8 cellular contexts compared by ENCODE assay signal in the genomic region with DNA sequence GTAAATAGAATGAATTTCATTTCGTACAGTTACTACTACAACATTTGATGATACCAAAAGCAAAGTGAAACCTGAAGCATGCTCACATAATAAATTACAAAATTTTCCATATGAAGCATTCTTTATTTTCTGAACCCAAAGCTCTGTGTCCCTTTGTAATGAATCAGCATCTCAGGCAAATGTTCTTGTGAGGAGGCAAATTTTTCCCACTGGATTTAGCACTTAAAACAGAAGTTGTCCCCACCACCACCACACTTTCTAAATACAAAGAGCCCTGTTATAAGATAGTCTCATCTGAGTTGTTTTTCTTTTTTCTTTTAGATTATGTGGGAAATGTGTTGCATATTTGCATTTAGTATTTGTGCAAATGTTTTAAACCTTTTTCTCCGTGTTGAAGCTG.
A peak's percentile ranks its signal among the peaks of the same experiment; 100 is the strongest.
DNase-seq lines count a peak whose midpoint lies in the region; ATAC-seq and TF ChIP-seq lines count a peak whose summit lies in the region.

No MANE protein-coding gene starts in this region.

- H3K9ac ChIP-seq in H9 (ENCODE audit: extremely low read depth, insufficient read length, low read length), result peak overlapping the region; percentile 58

- peaks cover 5 to 10% of the 10 kb centered on the region in 2 experiments; a peak in 4 of 5 replicates for H3K9me3 Mint-ChIP-seq in H9
- no peaks in the 10 kb centered on the region for H3K9me3 Mint-ChIP-seq in activated naive CD8-positive, alpha-beta T cell (ENCODE audit: low read depth)
- H3K9me3 Mint-ChIP-seq in stimulated activated naive CD8-positive, alpha-beta T cell treated with anti-CD3 and anti-CD28 coated beads, Interleukin-15, amount 100 ng/mL, for 72 hours, result no peaks in the 10 kb centered on the region

- no peak for ATAC-seq in stimulated activated naive CD8-positive, alpha-beta T cell treated with anti-CD3 and anti-CD28 coated beads, Interleukin-15, amount 100 ng/mL, for 72 hours
- no peak for ATAC-seq in GM19452 (IDR thresholded peaks at IDR 0.05; ENCODE audit: unreplicated experiment)

- H4K20me1 ChIP-seq in H9 (ENCODE audit: control insufficient read depth, insufficient read depth, insufficient read length), result no peaks in the 10 kb centered on the region

- H4K5ac ChIP-seq in H9 (ENCODE audit: insufficient read length, low read depth, low read length), result no peak overlapping the region

- no peaks in the 10 kb centered on the region for H3K79me2 ChIP-seq in H9 (ENCODE audit: insufficient read depth, low read length)

- no peaks in the 10 kb centered on the region for H3K23me2 ChIP-seq in H9 (ENCODE audit: insufficient read length, low read depth, low read length, poor library complexity, severe bottlenecking)

- H3K18ac ChIP-seq in H9 (ENCODE audit: insufficient read length, low read depth, low read length), result no peak overlapping the region

- H3K27me3 ChIP-seq in BJ (ENCODE audit: control insufficient read depth, insufficient read depth, low read length), result no peaks in the 10 kb centered on the region
- H3K27me3 ChIP-seq in H9 (ENCODE audit: insufficient read depth, low read length), result no peaks in the 10 kb centered on the region

- H4K8ac ChIP-seq in H9 (replicated peaks; ENCODE audit: insufficient read length, low read depth, low read length), result no peak overlapping the region

- H3K4me2 ChIP-seq in H9 (ENCODE audit: insufficient read depth, insufficient read length, low read length), result peak overlapping the region; percentile 22

- no peak overlapping the region for H2BK120ac ChIP-seq in H9 (ENCODE audit: low read depth, low read length, poor library complexity, severe bottlenecking)

- no peaks in the 10 kb centered on the region for H3K27me3 Mint-ChIP-seq in H9 (ENCODE audit: low read depth)
- H3K27me3 Mint-ChIP-seq in activated naive CD8-positive, alpha-beta T cell, result no peaks in the 10 kb centered on the region
- H3K27me3 Mint-ChIP-seq in stimulated activated naive CD8-positive, alpha-beta T cell treated with anti-CD3 and anti-CD28 coated beads, Interleukin-15, amount 100 ng/mL, for 72 hours, result peaks cover 10% of the 10 kb centered on the region

- H3K79me1 ChIP-seq in H9 (ENCODE audit: insufficient read depth, low read depth, low read length, poor library complexity, severe bottlenecking), result no peaks in the 10 kb centered on the region

- TF ChIP-seq CTCF in BJ (IDR thresholded peaks at IDR 0.05; ENCODE audit: insufficient read depth, low read depth, low read length) (no peak), H9 (conservative IDR thresholded peaks at IDR 0.05) (no peak)

- H2BK12ac ChIP-seq in H9 (ENCODE audit: insufficient read length, low read depth, low read length), result no peak overlapping the region

- no peaks in the 10 kb centered on the region for H3K4me1 ChIP-seq in H9 (ENCODE audit: insufficient read depth, low read length)

- DNase-seq in BJ (ENCODE audit: low read depth), result no peak
- DNase-seq in H9, result no peak
- peak; percentile 64 for DNase-seq in inferior parietal cortex (ENCODE audit: extremely low spot score)
- no peak for DNase-seq in stimulated activated naive CD8-positive, alpha-beta T cell treated with anti-CD3 and anti-CD28 coated beads, Interleukin-15, amount 100 ng/mL, for 72 hours
- no peak for DNase-seq in DMS114 treated with DMSO at 0.1 percent for 48 hours (lab: John Stamatoyannopoulos, UW; ENCODE audit: unreplicated experiment)
- no peak for DNase-seq in AG08395 (ENCODE audit: low spot score)

- H2AK5ac ChIP-seq in H9 (ENCODE audit: insufficient read length, low read length), result no peak overlapping the region

- no peak overlapping the region for H2BK5ac ChIP-seq in H9 (ENCODE audit: insufficient read length, low read length)

- H3K14ac ChIP-seq in H9 (ENCODE audit: insufficient read depth, low read length), result no peak overlapping the region

- no peak overlapping the region for H3K27ac ChIP-seq in H9 (ENCODE audit: insufficient read length, low read depth, low read length)

- peak overlapping the region; percentile 55 to 95 (median 94); a peak in 5 of 7 replicates for H3K27ac Mint-ChIP-seq in H9
- H3K27ac Mint-ChIP-seq in activated naive CD8-positive, alpha-beta T cell, result peak overlapping the region; percentile 74
- peak overlapping the region; percentile 81 to 96 for H3K27ac Mint-ChIP-seq in stimulated activated naive CD8-positive, alpha-beta T cell treated with anti-CD3 and anti-CD28 coated beads, Interleukin-15, amount 100 ng/mL, for 72 hours

- no peak overlapping the region for H3K4ac ChIP-seq in H9 (ENCODE audit: low read depth, low read length)

- peaks cover 0 to 6% (median 0%) of the 10 kb centered on the region in 3 experiments; a peak in 3 of 7 replicates for H3K36me3 Mint-ChIP-seq in H9 (ENCODE audit: insufficient read depth in 1 of 3, low read depth in 3 of 3)
- H3K36me3 Mint-ChIP-seq in activated naive CD8-positive, alpha-beta T cell, result no peaks in the 10 kb centered on the region

- no peak overlapping the region for H4K91ac ChIP-seq in H9 (ENCODE audit: insufficient read length, low read depth, low read length)

- WGBS in H9 (ENCODE audit: extremely low coverage, insufficient read length, low lambda C conversion rate), result no CpG with 5 or more reads among the region's 2 CpGs

- H3K9me3 ChIP-seq in H9 (ENCODE audit: control insufficient read depth, low read depth, low read length), result no peaks in the 10 kb centered on the region

- no peak overlapping the region for H2BK15ac ChIP-seq in H9 (ENCODE audit: low read depth, low read length)

- no peaks in the 10 kb centered on the region for H3K36me3 ChIP-seq in BJ (ENCODE audit: control insufficient read depth, insufficient read depth, low read length)

- peak overlapping the region; percentile 82 for H3T11ph ChIP-seq in H9 (ENCODE audit: low read length)

- CTCF ChIA-PET in BJ (lab: Yijun Ruan, JAX), result interaction anchor here (0.5 to 2.1 kb wide), 12 partner anchors 10 to 767 kb away, joined by 3 to 8 read pairs (median 4); partner anchors contain the start of gene BDH2

- no peak overlapping the region for H3K23ac ChIP-seq in H9 (ENCODE audit: insufficient read length, low read depth, low read length)

- peaks cover 11 to 16% of the 10 kb centered on the region in 2 experiments for H3K4me1 Mint-ChIP-seq in H9
- H3K4me1 Mint-ChIP-seq in activated naive CD8-positive, alpha-beta T cell (ENCODE audit: low read depth), result peaks cover 6% of the 10 kb centered on the region
- H3K4me1 Mint-ChIP-seq in stimulated activated naive CD8-positive, alpha-beta T cell treated with anti-CD3 and anti-CD28 coated beads, Interleukin-15, amount 100 ng/mL, for 72 hours, result peaks cover 10% of the 10 kb centered on the region

- H3K4me3 ChIP-seq in BJ (ENCODE audit: low read depth, low read length), result peak overlapping the region; percentile 51

- H3K4me3 Mint-ChIP-seq in H9, result peak overlapping the region; percentile 76 to 84
- peak overlapping the region; percentile 89 for H3K4me3 Mint-ChIP-seq in activated naive CD8-positive, alpha-beta T cell
- H3K4me3 Mint-ChIP-seq in stimulated activated naive CD8-positive, alpha-beta T cell treated with anti-CD3 and anti-CD28 coated beads, Interleukin-15, amount 100 ng/mL, for 72 hours, result peak overlapping the region; percentile 91 to 92

- POLR2A ChIA-PET in BJ (lab: Charles Lee), result interaction anchor here (0.6 kb wide), 1 partner anchor 86 kb away, joined by 7 read pairs; no protein-coding TSS in a partner anchor

- no peak overlapping the region for H2BK20ac ChIP-seq in H9 (ENCODE audit: low read depth, low read length, poor library complexity, severe bottlenecking)

- peak overlapping the region; percentile 23 for H2AFZ ChIP-seq in H9 (ENCODE audit: low read length)

- no peak overlapping the region for H3K56ac ChIP-seq in H9 (ENCODE audit: insufficient read length, low read depth, low read length)
